In the genomic region with DNA sequence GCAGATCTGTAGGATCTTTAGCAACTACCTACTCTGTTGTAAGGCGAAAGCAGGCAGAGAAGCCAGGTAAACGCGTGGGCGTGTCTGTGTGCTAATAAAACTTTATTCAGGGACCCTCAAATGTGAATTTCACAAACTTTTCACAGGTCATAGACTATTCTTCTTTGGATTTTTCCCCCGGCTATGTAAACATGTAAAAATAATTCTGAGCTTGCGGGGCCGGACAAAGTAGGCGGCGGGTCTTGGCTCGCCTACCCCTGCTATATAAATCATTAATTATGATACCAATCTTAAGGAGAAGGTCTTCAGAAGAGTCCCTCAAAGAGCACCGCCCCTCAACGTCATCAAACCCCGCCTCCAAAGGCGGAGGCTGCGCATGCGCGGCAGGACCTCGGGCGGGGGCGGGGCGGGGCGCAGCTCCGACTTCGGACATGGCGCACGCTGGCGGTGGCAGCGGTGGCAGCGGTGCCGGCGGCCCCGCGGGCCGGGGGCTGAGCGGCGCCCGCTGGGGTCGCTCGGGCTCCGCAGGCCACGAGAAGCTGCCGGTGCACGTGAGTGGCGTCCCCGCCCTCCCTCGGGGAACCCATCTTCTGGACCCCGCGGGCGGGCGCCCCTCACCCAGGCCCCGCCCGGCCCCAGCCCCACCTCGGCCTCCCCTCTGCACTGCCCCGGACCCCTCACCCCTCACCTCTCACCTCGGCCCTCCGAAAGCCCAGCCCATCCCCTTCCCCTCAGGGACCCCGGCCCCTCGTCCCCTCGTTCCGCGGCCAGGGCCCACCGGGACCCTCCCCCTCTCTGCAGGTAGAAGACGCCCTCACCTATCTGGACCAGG, we compare ENCODE assay signal across 1 cellular context.
A peak's percentile ranks its signal among the peaks of the same experiment; 100 is the strongest.
TF ChIP-seq lines count a peak whose summit lies in the region.

A gene with protein sequence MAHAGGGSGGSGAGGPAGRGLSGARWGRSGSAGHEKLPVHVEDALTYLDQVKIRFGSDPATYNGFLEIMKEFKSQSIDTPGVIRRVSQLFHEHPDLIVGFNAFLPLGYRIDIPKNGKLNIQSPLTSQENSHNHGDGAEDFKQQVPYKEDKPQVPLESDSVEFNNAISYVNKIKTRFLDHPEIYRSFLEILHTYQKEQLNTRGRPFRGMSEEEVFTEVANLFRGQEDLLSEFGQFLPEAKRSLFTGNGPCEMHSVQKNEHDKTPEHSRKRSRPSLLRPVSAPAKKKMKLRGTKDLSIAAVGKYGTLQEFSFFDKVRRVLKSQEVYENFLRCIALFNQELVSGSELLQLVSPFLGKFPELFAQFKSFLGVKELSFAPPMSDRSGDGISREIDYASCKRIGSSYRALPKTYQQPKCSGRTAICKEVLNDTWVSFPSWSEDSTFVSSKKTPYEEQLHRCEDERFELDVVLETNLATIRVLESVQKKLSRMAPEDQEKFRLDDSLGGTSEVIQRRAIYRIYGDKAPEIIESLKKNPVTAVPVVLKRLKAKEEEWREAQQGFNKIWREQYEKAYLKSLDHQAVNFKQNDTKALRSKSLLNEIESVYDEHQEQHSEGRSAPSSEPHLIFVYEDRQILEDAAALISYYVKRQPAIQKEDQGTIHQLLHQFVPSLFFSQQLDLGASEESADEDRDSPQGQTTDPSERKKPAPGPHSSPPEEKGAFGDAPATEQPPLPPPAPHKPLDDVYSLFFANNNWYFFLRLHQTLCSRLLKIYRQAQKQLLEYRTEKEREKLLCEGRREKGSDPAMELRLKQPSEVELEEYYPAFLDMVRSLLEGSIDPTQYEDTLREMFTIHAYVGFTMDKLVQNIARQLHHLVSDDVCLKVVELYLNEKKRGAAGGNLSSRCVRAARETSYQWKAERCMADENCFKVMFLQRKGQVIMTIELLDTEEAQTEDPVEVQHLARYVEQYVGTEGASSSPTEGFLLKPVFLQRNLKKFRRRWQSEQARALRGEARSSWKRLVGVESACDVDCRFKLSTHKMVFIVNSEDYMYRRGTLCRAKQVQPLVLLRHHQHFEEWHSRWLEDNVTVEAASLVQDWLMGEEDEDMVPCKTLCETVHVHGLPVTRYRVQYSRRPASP (plus strand): TSS at position 409 of the 832 bp plus-strand sequence. CDS start 23 bp downstream, at position 432.

TF ChIP-seq in HepG2, 621 proteins besides CTCF, POLR2A, EP300 and RAD21 (continues in another document):
- TF ChIP-seq, protein P1, sequence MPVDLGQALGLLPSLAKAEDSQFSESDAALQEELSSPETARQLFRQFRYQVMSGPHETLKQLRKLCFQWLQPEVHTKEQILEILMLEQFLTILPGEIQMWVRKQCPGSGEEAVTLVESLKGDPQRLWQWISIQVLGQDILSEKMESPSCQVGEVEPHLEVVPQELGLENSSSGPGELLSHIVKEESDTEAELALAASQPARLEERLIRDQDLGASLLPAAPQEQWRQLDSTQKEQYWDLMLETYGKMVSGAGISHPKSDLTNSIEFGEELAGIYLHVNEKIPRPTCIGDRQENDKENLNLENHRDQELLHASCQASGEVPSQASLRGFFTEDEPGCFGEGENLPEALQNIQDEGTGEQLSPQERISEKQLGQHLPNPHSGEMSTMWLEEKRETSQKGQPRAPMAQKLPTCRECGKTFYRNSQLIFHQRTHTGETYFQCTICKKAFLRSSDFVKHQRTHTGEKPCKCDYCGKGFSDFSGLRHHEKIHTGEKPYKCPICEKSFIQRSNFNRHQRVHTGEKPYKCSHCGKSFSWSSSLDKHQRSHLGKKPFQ (CRISPR knock-in tag; IDR thresholded peaks at IDR 0.05; ENCODE audit: insufficient replicate concordance) = no peak
- TF ChIP-seq XBP1 (CRISPR knock-in tag; IDR thresholded peaks at IDR 0.05) = no peak
- TF ChIP-seq, protein P2, sequence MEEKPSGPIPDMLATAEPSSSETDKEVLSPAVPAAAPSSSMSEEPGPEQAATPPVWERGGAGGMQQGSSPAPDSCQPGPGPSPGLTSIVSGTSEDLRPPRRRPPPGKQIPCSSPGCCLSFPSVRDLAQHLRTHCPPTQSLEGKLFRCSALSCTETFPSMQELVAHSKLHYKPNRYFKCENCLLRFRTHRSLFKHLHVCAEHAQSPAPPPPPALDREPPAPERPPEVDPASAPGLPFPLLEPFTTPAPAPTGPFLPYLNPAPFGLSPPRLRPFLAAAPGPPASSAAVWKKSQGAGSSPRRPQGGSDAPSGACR (CRISPR knock-in tag; IDR thresholded peaks at IDR 0.05) = no peak
- no peak for TF ChIP-seq KAT2B (IDR thresholded peaks at IDR 0.05; ENCODE audit: borderline replicate concordance, low read depth, low read length)
- TF ChIP-seq, protein P3, sequence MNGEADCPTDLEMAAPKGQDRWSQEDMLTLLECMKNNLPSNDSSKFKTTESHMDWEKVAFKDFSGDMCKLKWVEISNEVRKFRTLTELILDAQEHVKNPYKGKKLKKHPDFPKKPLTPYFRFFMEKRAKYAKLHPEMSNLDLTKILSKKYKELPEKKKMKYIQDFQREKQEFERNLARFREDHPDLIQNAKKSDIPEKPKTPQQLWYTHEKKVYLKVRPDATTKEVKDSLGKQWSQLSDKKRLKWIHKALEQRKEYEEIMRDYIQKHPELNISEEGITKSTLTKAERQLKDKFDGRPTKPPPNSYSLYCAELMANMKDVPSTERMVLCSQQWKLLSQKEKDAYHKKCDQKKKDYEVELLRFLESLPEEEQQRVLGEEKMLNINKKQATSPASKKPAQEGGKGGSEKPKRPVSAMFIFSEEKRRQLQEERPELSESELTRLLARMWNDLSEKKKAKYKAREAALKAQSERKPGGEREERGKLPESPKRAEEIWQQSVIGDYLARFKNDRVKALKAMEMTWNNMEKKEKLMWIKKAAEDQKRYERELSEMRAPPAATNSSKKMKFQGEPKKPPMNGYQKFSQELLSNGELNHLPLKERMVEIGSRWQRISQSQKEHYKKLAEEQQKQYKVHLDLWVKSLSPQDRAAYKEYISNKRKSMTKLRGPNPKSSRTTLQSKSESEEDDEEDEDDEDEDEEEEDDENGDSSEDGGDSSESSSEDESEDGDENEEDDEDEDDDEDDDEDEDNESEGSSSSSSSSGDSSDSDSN (CRISPR knock-in tag; IDR thresholded peaks at IDR 0.05) = no peak
- TF ChIP-seq, protein P4, sequence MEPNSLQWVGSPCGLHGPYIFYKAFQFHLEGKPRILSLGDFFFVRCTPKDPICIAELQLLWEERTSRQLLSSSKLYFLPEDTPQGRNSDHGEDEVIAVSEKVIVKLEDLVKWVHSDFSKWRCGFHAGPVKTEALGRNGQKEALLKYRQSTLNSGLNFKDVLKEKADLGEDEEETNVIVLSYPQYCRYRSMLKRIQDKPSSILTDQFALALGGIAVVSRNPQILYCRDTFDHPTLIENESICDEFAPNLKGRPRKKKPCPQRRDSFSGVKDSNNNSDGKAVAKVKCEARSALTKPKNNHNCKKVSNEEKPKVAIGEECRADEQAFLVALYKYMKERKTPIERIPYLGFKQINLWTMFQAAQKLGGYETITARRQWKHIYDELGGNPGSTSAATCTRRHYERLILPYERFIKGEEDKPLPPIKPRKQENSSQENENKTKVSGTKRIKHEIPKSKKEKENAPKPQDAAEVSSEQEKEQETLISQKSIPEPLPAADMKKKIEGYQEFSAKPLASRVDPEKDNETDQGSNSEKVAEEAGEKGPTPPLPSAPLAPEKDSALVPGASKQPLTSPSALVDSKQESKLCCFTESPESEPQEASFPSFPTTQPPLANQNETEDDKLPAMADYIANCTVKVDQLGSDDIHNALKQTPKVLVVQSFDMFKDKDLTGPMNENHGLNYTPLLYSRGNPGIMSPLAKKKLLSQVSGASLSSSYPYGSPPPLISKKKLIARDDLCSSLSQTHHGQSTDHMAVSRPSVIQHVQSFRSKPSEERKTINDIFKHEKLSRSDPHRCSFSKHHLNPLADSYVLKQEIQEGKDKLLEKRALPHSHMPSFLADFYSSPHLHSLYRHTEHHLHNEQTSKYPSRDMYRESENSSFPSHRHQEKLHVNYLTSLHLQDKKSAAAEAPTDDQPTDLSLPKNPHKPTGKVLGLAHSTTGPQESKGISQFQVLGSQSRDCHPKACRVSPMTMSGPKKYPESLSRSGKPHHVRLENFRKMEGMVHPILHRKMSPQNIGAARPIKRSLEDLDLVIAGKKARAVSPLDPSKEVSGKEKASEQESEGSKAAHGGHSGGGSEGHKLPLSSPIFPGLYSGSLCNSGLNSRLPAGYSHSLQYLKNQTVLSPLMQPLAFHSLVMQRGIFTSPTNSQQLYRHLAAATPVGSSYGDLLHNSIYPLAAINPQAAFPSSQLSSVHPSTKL (CRISPR knock-in tag; IDR thresholded peaks at IDR 0.05) = 0 out of 2 replicates have a peak, but pooled peaks have one; percentile 13
- TF ChIP-seq NBN (conservative IDR thresholded peaks at IDR 0.05) = no peak
- TF ChIP-seq, protein P5, sequence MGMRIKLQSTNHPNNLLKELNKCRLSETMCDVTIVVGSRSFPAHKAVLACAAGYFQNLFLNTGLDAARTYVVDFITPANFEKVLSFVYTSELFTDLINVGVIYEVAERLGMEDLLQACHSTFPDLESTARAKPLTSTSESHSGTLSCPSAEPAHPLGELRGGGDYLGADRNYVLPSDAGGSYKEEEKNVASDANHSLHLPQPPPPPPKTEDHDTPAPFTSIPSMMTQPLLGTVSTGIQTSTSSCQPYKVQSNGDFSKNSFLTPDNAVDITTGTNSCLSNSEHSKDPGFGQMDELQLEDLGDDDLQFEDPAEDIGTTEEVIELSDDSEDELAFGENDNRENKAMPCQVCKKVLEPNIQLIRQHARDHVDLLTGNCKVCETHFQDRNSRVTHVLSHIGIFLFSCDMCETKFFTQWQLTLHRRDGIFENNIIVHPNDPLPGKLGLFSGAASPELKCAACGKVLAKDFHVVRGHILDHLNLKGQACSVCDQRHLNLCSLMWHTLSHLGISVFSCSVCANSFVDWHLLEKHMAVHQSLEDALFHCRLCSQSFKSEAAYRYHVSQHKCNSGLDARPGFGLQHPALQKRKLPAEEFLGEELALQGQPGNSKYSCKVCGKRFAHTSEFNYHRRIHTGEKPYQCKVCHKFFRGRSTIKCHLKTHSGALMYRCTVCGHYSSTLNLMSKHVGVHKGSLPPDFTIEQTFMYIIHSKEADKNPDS (CRISPR knock-in tag; IDR thresholded peaks at IDR 0.05) = no peak
- TF ChIP-seq RBFOX2 (IDR thresholded peaks at IDR 0.05; ENCODE audit: low read depth, low read length) = peak; percentile 83
- no peak for TF ChIP-seq ZNF530 (CRISPR knock-in tag; IDR thresholded peaks at IDR 0.05; ENCODE audit: low read depth)
- TF ChIP-seq HNF4G (IDR thresholded peaks at IDR 0.05; ENCODE audit: borderline replicate concordance, low read depth, low read length) = no peak
- no peak for TF ChIP-seq HNF4G (CRISPR knock-in tag; IDR thresholded peaks at IDR 0.05; ENCODE audit: borderline replicate concordance, low read depth)
- TF ChIP-seq, protein P6, sequence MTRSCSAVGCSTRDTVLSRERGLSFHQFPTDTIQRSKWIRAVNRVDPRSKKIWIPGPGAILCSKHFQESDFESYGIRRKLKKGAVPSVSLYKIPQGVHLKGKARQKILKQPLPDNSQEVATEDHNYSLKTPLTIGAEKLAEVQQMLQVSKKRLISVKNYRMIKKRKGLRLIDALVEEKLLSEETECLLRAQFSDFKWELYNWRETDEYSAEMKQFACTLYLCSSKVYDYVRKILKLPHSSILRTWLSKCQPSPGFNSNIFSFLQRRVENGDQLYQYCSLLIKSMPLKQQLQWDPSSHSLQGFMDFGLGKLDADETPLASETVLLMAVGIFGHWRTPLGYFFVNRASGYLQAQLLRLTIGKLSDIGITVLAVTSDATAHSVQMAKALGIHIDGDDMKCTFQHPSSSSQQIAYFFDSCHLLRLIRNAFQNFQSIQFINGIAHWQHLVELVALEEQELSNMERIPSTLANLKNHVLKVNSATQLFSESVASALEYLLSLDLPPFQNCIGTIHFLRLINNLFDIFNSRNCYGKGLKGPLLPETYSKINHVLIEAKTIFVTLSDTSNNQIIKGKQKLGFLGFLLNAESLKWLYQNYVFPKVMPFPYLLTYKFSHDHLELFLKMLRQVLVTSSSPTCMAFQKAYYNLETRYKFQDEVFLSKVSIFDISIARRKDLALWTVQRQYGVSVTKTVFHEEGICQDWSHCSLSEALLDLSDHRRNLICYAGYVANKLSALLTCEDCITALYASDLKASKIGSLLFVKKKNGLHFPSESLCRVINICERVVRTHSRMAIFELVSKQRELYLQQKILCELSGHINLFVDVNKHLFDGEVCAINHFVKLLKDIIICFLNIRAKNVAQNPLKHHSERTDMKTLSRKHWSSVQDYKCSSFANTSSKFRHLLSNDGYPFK (CRISPR knock-in tag; IDR thresholded peaks at IDR 0.05; ENCODE audit: borderline replicate concordance) = no peak
- TF ChIP-seq ZNF670 (CRISPR knock-in tag; IDR thresholded peaks at IDR 0.05; ENCODE audit: borderline replicate concordance) = no peak
- TF ChIP-seq, protein P7, sequence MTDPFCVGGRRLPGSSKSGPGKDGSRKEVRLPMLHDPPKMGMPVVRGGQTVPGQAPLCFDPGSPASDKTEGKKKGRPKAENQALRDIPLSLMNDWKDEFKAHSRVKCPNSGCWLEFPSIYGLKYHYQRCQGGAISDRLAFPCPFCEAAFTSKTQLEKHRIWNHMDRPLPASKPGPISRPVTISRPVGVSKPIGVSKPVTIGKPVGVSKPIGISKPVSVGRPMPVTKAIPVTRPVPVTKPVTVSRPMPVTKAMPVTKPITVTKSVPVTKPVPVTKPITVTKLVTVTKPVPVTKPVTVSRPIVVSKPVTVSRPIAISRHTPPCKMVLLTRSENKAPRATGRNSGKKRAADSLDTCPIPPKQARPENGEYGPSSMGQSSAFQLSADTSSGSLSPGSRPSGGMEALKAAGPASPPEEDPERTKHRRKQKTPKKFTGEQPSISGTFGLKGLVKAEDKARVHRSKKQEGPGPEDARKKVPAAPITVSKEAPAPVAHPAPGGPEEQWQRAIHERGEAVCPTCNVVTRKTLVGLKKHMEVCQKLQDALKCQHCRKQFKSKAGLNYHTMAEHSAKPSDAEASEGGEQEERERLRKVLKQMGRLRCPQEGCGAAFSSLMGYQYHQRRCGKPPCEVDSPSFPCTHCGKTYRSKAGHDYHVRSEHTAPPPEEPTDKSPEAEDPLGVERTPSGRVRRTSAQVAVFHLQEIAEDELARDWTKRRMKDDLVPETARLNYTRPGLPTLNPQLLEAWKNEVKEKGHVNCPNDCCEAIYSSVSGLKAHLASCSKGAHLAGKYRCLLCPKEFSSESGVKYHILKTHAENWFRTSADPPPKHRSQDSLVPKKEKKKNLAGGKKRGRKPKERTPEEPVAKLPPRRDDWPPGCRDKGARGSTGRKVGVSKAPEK (CRISPR knock-in tag; IDR thresholded peaks at IDR 0.05; ENCODE audit: borderline replicate concordance) = no peak
- TF ChIP-seq MXI1 (IDR thresholded peaks at IDR 0.05; ENCODE audit: borderline replicate concordance, low read depth, low read length) = peak; percentile 83; the same call in 2 of the 3 replicates
- TF ChIP-seq CREB1 (IDR thresholded peaks at IDR 0.05) = peak; percentile 73; the same call in 1 of the 2 replicates
- peak; percentile 79 for TF ChIP-seq CREB1 (CRISPR knock-in tag; IDR thresholded peaks at IDR 0.05)
- 0 out of 2 replicates have a peak, but pooled peaks have one; percentile 30 for TF ChIP-seq GATAD2A (CRISPR knock-in tag; IDR thresholded peaks at IDR 0.05)
- TF ChIP-seq MTA1 (CRISPR knock-in tag; IDR thresholded peaks at IDR 0.05; ENCODE audit: borderline replicate concordance) = 0 out of 2 replicates have a peak, but pooled peaks have one; percentile 43
- no peak for TF ChIP-seq AGO1 (IDR thresholded peaks at IDR 0.05; ENCODE audit: low read depth, low read length, poor library complexity, severe bottlenecking)
- TF ChIP-seq NR2F6 (IDR thresholded peaks at IDR 0.05) = no peak
- no peak for TF ChIP-seq NR2F6 (CRISPR knock-in tag; IDR thresholded peaks at IDR 0.05)
- TF ChIP-seq CBFB (CRISPR knock-in tag; IDR thresholded peaks at IDR 0.05) = no peak
